ENCODE assay signal across 23 cellular contexts in the genomic region with DNA sequence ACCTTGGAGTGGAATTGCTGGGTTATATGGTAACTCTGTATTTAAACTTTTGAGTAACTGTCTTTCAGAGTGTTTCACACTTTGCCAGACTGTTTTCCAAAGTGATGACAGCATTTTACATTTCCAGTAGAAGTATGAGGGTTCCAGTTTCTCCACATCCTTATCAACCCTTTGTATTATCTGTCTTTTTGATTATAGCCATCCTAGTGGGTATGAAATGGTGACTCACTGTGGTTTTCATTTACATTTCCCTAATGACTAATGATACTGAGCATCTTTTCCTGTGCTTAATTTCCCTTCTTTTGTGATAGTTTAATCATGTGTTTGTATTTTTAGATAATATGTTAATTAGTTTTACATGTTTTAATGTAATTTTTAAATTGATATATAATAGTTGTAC.
DNase-seq lines count a peak whose midpoint lies in the region; ATAC-seq and TF ChIP-seq lines count a peak whose summit lies in the region.
"Had no signal": no experiment of that assay in that cellular context is flagged by ENCODE, and none has a peak within 500 bp of the region (broad histone marks: within the 10 kb centered on the region; RNA-seq: fewer than 3 reads in every experiment).

No MANE protein-coding gene starts in this region.

- H3K27me3 ChIP-seq in RWPE2 (ENCODE audit: insufficient read depth, poor library complexity, severe bottlenecking) = no peaks in the 10 kb centered on the region
- no peaks in the 10 kb centered on the region for H3K27me3 ChIP-seq in testis
- H3K27me3 ChIP-seq: BE2C had no signal

- intact Hi-C loops in testis (cut with DNase I; ENCODE audit: low total_unique reads) = no loop called here

- DNase-seq in stimulated activated naive CD8-positive, alpha-beta T cell treated with anti-CD3 and anti-CD28 coated beads, Interleukin-15, Interleukin-2, amounts not matched to agents 100 U/mL and 50 U/mL, for 24 hours = no peak
- DNase-seq in stimulated activated naive CD8-positive, alpha-beta T cell treated with anti-CD3 and anti-CD28 coated beads, Interleukin-15, amount 100 ng/mL, for 72 hours = no peak
- DNase-seq in RWPE2 (ENCODE audit: low spot score) (no peak), epithelial cell of esophagus (ENCODE audit: low read depth) (peak; percentile 34), testis (no peak)
- DNase-seq in activated CD4-positive, alpha-beta T cell treated with anti-CD3 and anti-CD28 coated beads, Interleukin-2, amount 50 U/mL, for 48 hours = no peak
- DNase-seq: BE2C; CD4-positive, CD25-positive, alpha-beta regulatory T cell; COR-L47; DMS 273 treated with DMSO at 0.1 percent for 48 hours; DND-41; GF-D8; MV-4-11; NCI-H1694 treated with DMSO at 0.1 percent for 48 hours; NCI-H2107; NCI-H510A treated with DMSO at 0.1 percent for 48 hours; NCI-H774; RPMI8226; SIG-M5 had no signal

- TF ChIP-seq POLR2A in testis (IDR thresholded peaks at IDR 0.05) = no peak

- peaks cover 20 to 24% of the 10 kb centered on the region in 2 donors for H3K9me3 Mint-ChIP-seq in stimulated activated naive CD8-positive, alpha-beta T cell treated with anti-CD3 and anti-CD28 coated beads, Interleukin-15, amount 100 ng/mL, for 72 hours

- no peak overlapping the region for H3K4me3 ChIP-seq in RWPE2 (ENCODE audit: severe bottlenecking)
- no peak overlapping the region for H3K4me3 ChIP-seq in epithelial cell of esophagus (ENCODE audit: low read length)
- no peak overlapping the region for H3K4me3 ChIP-seq in testis
- H3K4me3 ChIP-seq: GM23338 had no signal

- no peak overlapping the region for H3K4me3 Mint-ChIP-seq in stimulated activated naive CD8-positive, alpha-beta T cell treated with anti-CD3 and anti-CD28 coated beads, Interleukin-15, amount 100 ng/mL, for 72 hours
- H3K4me3 Mint-ChIP-seq: CD4-positive, CD25-positive, alpha-beta regulatory T cell; GM23338 had no signal

- H3K27ac ChIP-seq in RWPE2 (ENCODE audit: poor library complexity, severe bottlenecking) (no peak overlapping the region), testis (no peak overlapping the region)

- H3K4me1 Mint-ChIP-seq in stimulated activated naive CD8-positive, alpha-beta T cell treated with anti-CD3 and anti-CD28 coated beads, Interleukin-15, amount 100 ng/mL, for 72 hours = peaks cover 11% of the 10 kb centered on the region
- H3K4me1 Mint-ChIP-seq: CD4-positive, CD25-positive, alpha-beta regulatory T cell; GM23338 had no signal

- TF ChIP-seq CTCF in RWPE2 (IDR thresholded peaks at IDR 0.05; ENCODE audit: poor library complexity, severe bottlenecking) (no peak), epithelial cell of esophagus (IDR thresholded peaks at IDR 0.05; ENCODE audit: insufficient read depth, low read depth, low read length, missing control alignments) (no peak), testis (IDR thresholded peaks at IDR 0.05) (no peak)

- no peak overlapping the region for H3K27ac Mint-ChIP-seq in stimulated activated naive CD8-positive, alpha-beta T cell treated with anti-CD3 and anti-CD28 coated beads, Interleukin-15, amount 100 ng/mL, for 72 hours
- H3K27ac Mint-ChIP-seq: CD4-positive, CD25-positive, alpha-beta regulatory T cell; GM23338 had no signal

- ATAC-seq in stimulated activated naive CD8-positive, alpha-beta T cell treated with anti-CD3 and anti-CD28 coated beads, Interleukin-15, Interleukin-2, amounts not matched to agents 100 U/mL and 50 U/mL, for 24 hours = peak; percentile 36
- no peak for ATAC-seq in stimulated activated naive CD8-positive, alpha-beta T cell treated with anti-CD3 and anti-CD28 coated beads, Interleukin-15, amount 100 ng/mL, for 72 hours
- ATAC-seq in RWPE2 (ENCODE audit: low read depth) (peak; percentile 31; the same call in 1 of the 3 replicates), GM21529 (IDR thresholded peaks at IDR 0.05; ENCODE audit: unreplicated experiment) (no peak), GM18520 (IDR thresholded peaks at IDR 0.05; ENCODE audit: unreplicated experiment) (no peak)
- ATAC-seq: GM23338, HCT116 had no signal

- no peaks in the 10 kb centered on the region for H3K27me3 Mint-ChIP-seq in stimulated activated naive CD8-positive, alpha-beta T cell treated with anti-CD3 and anti-CD28 coated beads, Interleukin-15, amount 100 ng/mL, for 72 hours

- H3K4me1 ChIP-seq in RWPE2 (ENCODE audit: insufficient read depth, poor library complexity, severe bottlenecking) = no peaks in the 10 kb centered on the region
- no peaks in the 10 kb centered on the region for H3K4me1 ChIP-seq in testis
- H3K4me1 ChIP-seq: BE2C had no signal

- H3K36me3 ChIP-seq in RWPE2 (ENCODE audit: low read depth) = no peaks in the 10 kb centered on the region
- no peaks in the 10 kb centered on the region for H3K36me3 ChIP-seq in testis (ENCODE audit: low read depth, missing control alignments)
- H3K36me3 ChIP-seq: BE2C had no signal

- no peaks in the 10 kb centered on the region for H3K9me3 ChIP-seq in RWPE2 (ENCODE audit: severe bottlenecking)
- H3K9me3 ChIP-seq in testis = no peaks in the 10 kb centered on the region
- H3K9me3 ChIP-seq: BE2C had no signal

Comparison
In these comparisons a context has a peak if more than half of its experiments do, and no peak if none do; other contexts are left out.
1. ATAC-seq: peak in stimulated activated naive CD8-positive, alpha-beta T cell treated with anti-CD3 and anti-CD28 coated beads, Interleukin-15, Interleukin-2, amounts not matched to agents 100 U/mL and 50 U/mL, for 24 hours (single experiment) and RWPE2 (single experiment); none in stimulated activated naive CD8-positive, alpha-beta T cell treated with anti-CD3 and anti-CD28 coated beads, Interleukin-15, amount 100 ng/mL, for 72 hours (single experiment), GM21529 (single experiment) and GM18520 (single experiment).